25 cellular contexts compared by ENCODE assay signal in the genomic region with DNA sequence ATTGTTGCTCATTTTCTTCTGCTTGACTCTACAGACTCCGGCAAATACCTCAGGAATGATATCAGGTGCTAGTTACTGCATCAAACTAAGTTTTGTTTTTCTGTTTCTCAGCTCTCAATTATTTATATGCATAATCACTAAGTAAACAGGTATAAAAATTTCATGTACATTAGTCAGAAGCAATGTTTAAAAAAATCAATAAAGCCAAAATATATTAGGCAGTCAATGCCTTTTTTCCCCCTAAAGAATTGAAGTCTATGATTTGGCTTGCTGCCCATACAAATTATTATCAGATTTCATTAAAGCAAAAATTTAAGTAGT. TPM values are rescaled to one million over a fixed set of nuclear protein-coding genes. Genes with fewer than 3 reads are reported as not detected.
DNase-seq lines count a peak whose midpoint lies in the region; ATAC-seq, FAIRE-seq and TF ChIP-seq lines count a peak whose summit lies in the region.
"Had no signal": no experiment of that assay in that cellular context is flagged by ENCODE, and none has a peak within 500 bp of the region (broad histone marks: within the 10 kb centered on the region; RNA-seq: fewer than 3 reads in every experiment).

No MANE protein-coding gene starts in this region.

- TF ChIP-seq POLR2A in A549 (IDR thresholded peaks at IDR 0.05; ENCODE audit: low read length): no peak

- CTCF ChIA-PET in A549 (lab: Yijun Ruan, JAX): interaction anchor here (2.6 kb wide), 1 partner anchor 99 kb away, joined by 15 read pairs; no protein-coding TSS in a partner anchor
- CTCF ChIA-PET in Panc1 (lab: Charles Lee): interaction anchor here (0.6 kb wide), 1 partner anchor 25 kb away, joined by 3 read pairs; a partner anchor contains a TSS

- H3K4me3 Mint-ChIP-seq in nephron: peak overlapping the region in 2 of 3 experiments; percentile 17
- H3K4me3 Mint-ChIP-seq: CD8-positive, alpha-beta T cell; HFFc6 had no signal

- H3K9me3 ChIP-seq in A549 (no peaks in the 10 kb centered on the region), Panc1 (ENCODE audit: control insufficient read depth, insufficient read depth, low read depth, low read length) (no peaks in the 10 kb centered on the region), kidney (ENCODE audit: control insufficient read depth in 1 of 2, low read length in 2 of 2) (no peaks in the 10 kb centered on the region), MM.1S (replicated peaks; ENCODE audit: insufficient read depth, low read length) (no peaks in the 10 kb centered on the region), Karpas-422 (ENCODE audit: low read length) (no peaks in the 10 kb centered on the region)
- H3K9me3 ChIP-seq: SK-N-SH had no signal

- ATAC-seq in A549: no peak
- peak; percentile 76 for ATAC-seq in Panc1
- no peak for ATAC-seq in GM21576 (IDR thresholded peaks at IDR 0.05; ENCODE audit: unreplicated experiment)
- ATAC-seq: CD8-positive, alpha-beta T cell; K562 had no signal

- H3K4me3 ChIP-seq in A549 (peak overlapping the region; percentile 19; the same call in 2 of the 3 replicates), Panc1 (ENCODE audit: low read depth in 2 of 2, low read length in 2 of 2) (no peak overlapping the region), kidney (ENCODE audit: low read length in 2 of 2) (peak overlapping the region; percentile 16 to 59), MM.1S (ENCODE audit: low read length) (no peak overlapping the region), Karpas-422 (ENCODE audit: low read length) (no peak overlapping the region)
- H3K4me3 ChIP-seq: K562 had no signal

- no peak for TF ChIP-seq EP300 in A549 (IDR thresholded peaks at IDR 0.05)

- FAIRE-seq in A549 (lab: Jason Lieb, UNC): no peak
- no peak for FAIRE-seq in kidney (lab: Jason Lieb, UNC)
- FAIRE-seq: G401.6, GM18507, K562 had no signal

- H3K79me2 ChIP-seq in MM.1S (ENCODE audit: low read length) (no peaks in the 10 kb centered on the region), Karpas-422 (ENCODE audit: low read length) (no peaks in the 10 kb centered on the region)

- no peaks in the 10 kb centered on the region for H3K9me3 Mint-ChIP-seq in nephron
- H3K9me3 Mint-ChIP-seq: HFFc6 had no signal

- TF ChIP-seq CTCF in A549 (IDR thresholded peaks at IDR 0.05) (no peak), Panc1 (IDR thresholded peaks at IDR 0.05) (no peak), kidney (IDR thresholded peaks at IDR 0.05; ENCODE audit: borderline replicate concordance, extremely low read depth, insufficient read depth) (no peak), nephron (IDR thresholded peaks at IDR 0.05; ENCODE audit: unreplicated experiment in 3 of 3) (no peak), MM.1S (IDR thresholded peaks at IDR 0.05; ENCODE audit: low read length) (no peak)

- peak overlapping the region; percentile 68 for H3K4me2 ChIP-seq in A549
- no peak overlapping the region for H3K4me2 ChIP-seq in MM.1S (ENCODE audit: low read depth, low read length)
- H3K4me2 ChIP-seq in Karpas-422 (ENCODE audit: low read depth, low read length, poor library complexity, severe bottlenecking): no peak overlapping the region
- H3K4me2 ChIP-seq: SK-N-SH had no signal

- H3K27me3 Mint-ChIP-seq in nephron (ENCODE audit: low read depth): no peaks in the 10 kb centered on the region

- BruUV-seq in Panc1 (replicated peaks; lab: Mats Ljungman, UMichigan): no TSS peak

- H3K9me2 ChIP-seq in MM.1S (replicated peaks; ENCODE audit: insufficient read depth, low read length): no peaks in the 10 kb centered on the region
- no peaks in the 10 kb centered on the region for H3K9me2 ChIP-seq in Karpas-422 (replicated peaks; ENCODE audit: insufficient read depth, low read length)
- H3K9me2 ChIP-seq: SK-N-SH had no signal

- H3K27ac Mint-ChIP-seq in nephron: peak overlapping the region; percentile 64 to 93 (median 83)
- H3K27ac Mint-ChIP-seq: CD8-positive, alpha-beta T cell; HFFc6 had no signal

- H3K27ac ChIP-seq in A549 (peak overlapping the region; percentile 70 to 84), Panc1 (ENCODE audit: low read length) (no peak overlapping the region), kidney (ENCODE audit: low read depth in 2 of 2, low read length in 2 of 2) (peak overlapping the region; percentile 67 to 68), MM.1S (ENCODE audit: low read length) (no peak overlapping the region), Karpas-422 (ENCODE audit: low read length) (no peak overlapping the region)
- H3K27ac ChIP-seq: 22Rv1 had no signal

- intact Hi-C loops in Panc1 (cut with micrococcal nuclease; ENCODE audit: unreplicated experiment) (no loop called here), kidney (cut with DNase I) (no loop called here)

- no peaks in the 10 kb centered on the region for H3K4me1 Mint-ChIP-seq in nephron

- H3K4me1 ChIP-seq in A549 (peaks cover 24% of the 10 kb centered on the region; the same call in 2 of the 3 replicates), Panc1 (ENCODE audit: control insufficient read depth, insufficient read depth, low read length) (peaks cover 7% of the 10 kb centered on the region; the same call in 1 of the 2 replicates), kidney (ENCODE audit: control insufficient read depth in 1 of 2, insufficient read depth in 1 of 2, low read depth in 1 of 2, low read length in 2 of 2) (peaks cover 0 to 8% of the 10 kb centered on the region in 2 donors), MM.1S (ENCODE audit: low read length) (no peaks in the 10 kb centered on the region), Karpas-422 (ENCODE audit: low read length) (no peaks in the 10 kb centered on the region)

- in situ Hi-C loops in Panc1 (cut with HindIII; ENCODE audit: low pct_unique_long_range_greater_than_20kb, low sequenced_read_pairs): no loop called here

- H3K27me3 ChIP-seq in Panc1 (ENCODE audit: control insufficient read depth, insufficient read depth, low read length): no peaks in the 10 kb centered on the region
- no peaks in the 10 kb centered on the region for H3K27me3 ChIP-seq in MM.1S (replicated peaks; ENCODE audit: insufficient read depth, low read length)
- no peaks in the 10 kb centered on the region for H3K27me3 ChIP-seq in Karpas-422 (ENCODE audit: low read length)

- POLR2A ChIA-PET in A549 (lab: Yijun Ruan, JAX) (no interaction called here), Panc1 (lab: Charles Lee) (no interaction called here)

- H3K36me3 ChIP-seq in Panc1 (ENCODE audit: control insufficient read depth, insufficient read depth, low read length) (no peaks in the 10 kb centered on the region), kidney (ENCODE audit: control insufficient read depth in 1 of 2, insufficient read depth in 2 of 2, low read length in 2 of 2) (no peaks in the 10 kb centered on the region), MM.1S (replicated peaks; ENCODE audit: insufficient read depth, low read length) (no peaks in the 10 kb centered on the region), Karpas-422 (ENCODE audit: insufficient read depth, low read length) (no peaks in the 10 kb centered on the region)

- 11% methylated on average over 1 of the region's 1 CpG for whole genome bisulfite sequencing in A549 (ENCODE audit: missing lambda C conversion rate)

- H3K9ac ChIP-seq in kidney (ENCODE audit: low read length in 2 of 2) (peak overlapping the region in 1 of 2 donors; percentile 58), MM.1S (ENCODE audit: low read length) (no peak overlapping the region), Karpas-422 (ENCODE audit: low read length) (no peak overlapping the region)
- H3K9ac ChIP-seq: SK-N-SH had no signal

- H3K36me3 Mint-ChIP-seq in nephron (ENCODE audit: low read depth): no peaks in the 10 kb centered on the region
- H3K36me3 Mint-ChIP-seq: CD8-positive, alpha-beta T cell had no signal

- no peaks in the 10 kb centered on the region for H4K20me1 ChIP-seq in MM.1S (ENCODE audit: insufficient read depth, low read length)
- no peaks in the 10 kb centered on the region for H4K20me1 ChIP-seq in Karpas-422 (ENCODE audit: insufficient read depth, low read depth, low read length)

- H3F3A ChIP-seq in MM.1S (ENCODE audit: insufficient read depth, low read length): no peaks in the 10 kb centered on the region

- no peak for TF ChIP-seq RAD21 in A549 (conservative IDR thresholded peaks at IDR 0.05 in 1 of 2, IDR thresholded peaks at IDR 0.05 in 1 of 2)

- DNase-seq in A549 (ENCODE audit: low read depth in 1 of 2, low spot score in 1 of 2) (no peak), Panc1 (ENCODE audit: low read depth, low spot score) (no peak), kidney (no peak), MM.1S (no peak), NCI-H1105 treated with DMSO at 0.1 percent for 48 hours (lab: John Stamatoyannopoulos, UW) (no peak), Karpas-422 (no peak)
- DNase-seq: AML-193; C1 segment of cervical spinal cord; CD8-positive, alpha-beta T cell; H7; HFFc6; NCI-H1092; NCI-H2081; NCI-H2171 treated with DMSO at 0.1 percent for 48 hours; NCI-H524 treated with DMSO at 0.1 percent for 48 hours; NCI-H82; SHP77 treated with DMSO at 0.1 percent for 48 hours; SK-N-SH had no signal

- no peak overlapping the region for H2AFZ ChIP-seq in MM.1S (ENCODE audit: low read length)
- H2AFZ ChIP-seq in Karpas-422 (ENCODE audit: low read length): no peak overlapping the region

TF ChIP-seq in A549, 52 proteins besides CTCF, POLR2A, EP300 and RAD21:
- TF ChIP-seq FOSL2 (IDR thresholded peaks at IDR 0.05) (no peak), FOSL2 (CRISPR knock-in tag; IDR thresholded peaks at IDR 0.05) (peak; percentile 55), EHMT2 (IDR thresholded peaks at IDR 0.05; ENCODE audit: low read depth) (no peak), MYC (IDR thresholded peaks at IDR 0.05; ENCODE audit: borderline replicate concordance, low read length) (no peak)
TF ChIP-seq in A549: peak in this region for 1.

RNA-seq across cellular contexts. Expression of a gene that starts 20.6 kb away (rescaled TPM):
- polyA plus RNA-seq in A549 (2011; rRNA removed) (20.3 and 24.8 TPM in 2 replicates), A549 (2017; fragmentation: RNase III; extraction: RNeasy Plus Mini Kit Qiagen cat#74134 plus additional on column Dnase treatment) (21.8 to 22.6 TPM (median 22.6 TPM) in 3 replicates), kidney (ENCODE audit: insufficient read depth, low read depth, low replicate concordance) (27.8 TPM)
- 11.3 and 12.4 TPM in 2 replicates for polyA plus RNA-seq in A549 (2012; cell fraction: cytosol; rRNA removed)
- 14.6 and 17.0 TPM in 2 replicates for polyA plus RNA-seq in A549 (2012; cell fraction: nucleus; rRNA removed)
- polyA minus RNA-seq in A549 (2011; rRNA and poly(A)+ RNA removed): 8.1 and 13.0 TPM in 2 replicates
- total RNA-seq in Panc1 (2021; ENCODE audit: unreplicated experiment) (26.0 TPM), kidney (23.6 TPM)
- polyA plus RNA-seq in Panc1 (2012; ENCODE audit: insufficient read length): 17.9 TPM
- total RNA-seq in Karpas-422 (2014; rRNA removed; shearing (Covaris generic); ENCODE audit: low replicate concordance): 25.2 and 37.3 TPM in 2 replicates

RNA-seq across cellular contexts. Expression of a gene that starts 24.3 kb away (rescaled TPM):
- polyA plus RNA-seq in A549 (2011; rRNA removed) (7.9 and 9.4 TPM in 2 replicates), A549 (2017; fragmentation: RNase III; extraction: RNeasy Plus Mini Kit Qiagen cat#74134 plus additional on column Dnase treatment) (7.9 to 9.1 TPM (median 8.0 TPM) in 3 replicates), kidney (ENCODE audit: insufficient read depth, low read depth, low replicate concordance) (22.1 TPM)
- polyA plus RNA-seq in A549 (2012; cell fraction: cytosol; rRNA removed): 2.9 TPM in 2 replicates
- 3.4 and 3.5 TPM in 2 replicates for polyA plus RNA-seq in A549 (2012; cell fraction: nucleus; rRNA removed)
- polyA minus RNA-seq in A549 (2011; rRNA and poly(A)+ RNA removed): 3.8 and 7.2 TPM in 2 replicates
- total RNA-seq in Panc1 (2021; ENCODE audit: unreplicated experiment) (0.15 TPM), kidney (110 TPM)
- 0.18 TPM for polyA plus RNA-seq in Panc1 (2012; ENCODE audit: insufficient read length)
- 0.11 and 0.26 TPM in 2 replicates for total RNA-seq in Karpas-422 (2014; rRNA removed; shearing (Covaris generic); ENCODE audit: low replicate concordance)
- total RNA-seq: CD8-positive, alpha-beta T cell; H7; HFFc6; RPMI7951 had no signal
- polyA plus RNA-seq: K562, SK-N-SH had no signal

Comparison
In these comparisons a context has a peak if more than half of its experiments do, and no peak if none do; other contexts are left out.
1. H3K27ac ChIP-seq: peak in A549 (2 of 2) and kidney (2 of 2); none in Panc1 (single experiment), MM.1S (single experiment) and Karpas-422 (single experiment).
2. H3K4me3 ChIP-seq: peak in A549 (single experiment) and kidney (2 of 2); none in Panc1 (0 of 2), MM.1S (single experiment) and Karpas-422 (single experiment).
3. RNA of a gene that starts 24.3 kb away (total RNA-seq): 110 TPM in kidney (single experiment); 0.11 to 0.26 TPM in Karpas-422 and 0.15 TPM in Panc1 (single experiment); every median in the first group is over 10 times any median in the second.